Comparison of ENCODE assay signal across 12 cellular contexts in the genomic region with DNA sequence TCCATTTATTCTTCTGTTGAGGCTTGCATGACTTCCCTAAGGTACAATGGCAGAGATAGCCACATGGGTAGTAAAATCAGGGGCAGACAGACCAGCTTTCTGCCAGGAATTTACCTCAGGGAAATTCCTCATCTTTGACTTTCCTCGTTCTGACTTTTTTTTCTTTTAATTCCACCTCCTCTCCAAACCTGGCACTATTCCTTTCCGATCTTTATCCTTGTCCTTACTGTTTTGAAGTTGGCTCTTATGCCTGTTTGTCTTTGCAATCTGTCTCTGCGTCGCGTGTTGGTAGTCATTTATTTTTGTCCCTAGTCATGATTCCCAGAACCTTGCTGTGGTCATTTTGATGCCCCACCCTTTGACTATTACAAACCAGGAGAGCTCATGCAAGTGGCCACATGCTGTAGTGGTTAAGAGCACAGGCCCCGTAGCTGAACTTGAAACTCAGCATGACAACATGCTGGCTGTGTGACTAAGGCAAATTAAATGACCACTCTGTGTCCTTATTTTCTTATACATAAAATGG. TPM values are rescaled to one million over a fixed set of nuclear protein-coding genes. Genes with fewer than 3 reads are reported as not detected.
DNase-seq lines count a peak whose midpoint lies in the region; ATAC-seq and TF ChIP-seq lines count a peak whose summit lies in the region.
"Had no signal": no experiment of that assay in that cellular context is flagged by ENCODE, and none has a peak within 500 bp of the region (broad histone marks: within the 10 kb centered on the region; RNA-seq: fewer than 3 reads in every experiment).

No MANE protein-coding gene starts in this region.

- no peak overlapping the region for H3K4me3 Mint-ChIP-seq in activated CD8-positive, alpha-beta T cell treated with anti-CD3 and anti-CD28 coated beads for 36 hours
- no peak overlapping the region for H3K4me3 Mint-ChIP-seq in activated CD8-positive, alpha-beta T cell treated with anti-CD3 and anti-CD28 coated beads, Interleukin-2, amount 10 ng/mL, durations not matched to agents 7 days and 5 days
- no peak overlapping the region for H3K4me3 Mint-ChIP-seq in activated T-helper 2 cell treated with anti-CD3 and anti-CD28 coated beads, Interferon-gamma antibody, Interleukin-2, Interleukin-4, amounts not matched to agents 10 μg/mL and 5 μg/mL and 100 μg/mL, durations not matched to agents 14 hours and 24 hours and 36 hours (ENCODE audit: low read depth)

- intact Hi-C loops in activated CD8-positive, alpha-beta T cell treated with anti-CD3 and anti-CD28 coated beads for 36 hours (cut with micrococcal nuclease) = no loop called here
- intact Hi-C loops in activated T-helper 2 cell treated with anti-CD3 and anti-CD28 coated beads, Interferon-gamma antibody, Interleukin-2, Interleukin-4, amounts not matched to agents 10 μg/mL and 5 μg/mL and 100 μg/mL, durations not matched to agents 14 hours and 24 hours and 36 hours (cut with micrococcal nuclease) = no loop called here

- peaks cover 6% of the 10 kb centered on the region for H3K9me3 Mint-ChIP-seq in activated CD8-positive, alpha-beta T cell treated with anti-CD3 and anti-CD28 coated beads for 36 hours
- peaks cover 4% of the 10 kb centered on the region for H3K9me3 Mint-ChIP-seq in activated CD8-positive, alpha-beta T cell treated with anti-CD3 and anti-CD28 coated beads, Interleukin-2, amount 10 ng/mL, durations not matched to agents 7 days and 5 days (ENCODE audit: insufficient read depth)
- H3K9me3 Mint-ChIP-seq in activated T-helper 2 cell treated with anti-CD3 and anti-CD28 coated beads, Interferon-gamma antibody, Interleukin-2, Interleukin-4, amounts not matched to agents 10 μg/mL and 5 μg/mL and 100 μg/mL, durations not matched to agents 14 hours and 24 hours and 36 hours = peaks cover 5% of the 10 kb centered on the region

- H3K27me3 Mint-ChIP-seq in activated CD8-positive, alpha-beta T cell treated with anti-CD3 and anti-CD28 coated beads for 36 hours = no peaks in the 10 kb centered on the region
- H3K27me3 Mint-ChIP-seq in activated CD8-positive, alpha-beta T cell treated with anti-CD3 and anti-CD28 coated beads, Interleukin-2, amount 10 ng/mL, durations not matched to agents 7 days and 5 days (ENCODE audit: low read depth) = no peaks in the 10 kb centered on the region
- no peaks in the 10 kb centered on the region for H3K27me3 Mint-ChIP-seq in activated T-helper 2 cell treated with anti-CD3 and anti-CD28 coated beads, Interferon-gamma antibody, Interleukin-2, Interleukin-4, amounts not matched to agents 10 μg/mL and 5 μg/mL and 100 μg/mL, durations not matched to agents 14 hours and 24 hours and 36 hours (ENCODE audit: low read depth)

- no peak for ATAC-seq in activated CD8-positive, alpha-beta T cell treated with anti-CD3 and anti-CD28 coated beads for 36 hours
- no peak for ATAC-seq in activated CD8-positive, alpha-beta T cell treated with anti-CD3 and anti-CD28 coated beads, Interleukin-2, amount 10 ng/mL, durations not matched to agents 7 days and 5 days
- no peak for ATAC-seq in GM18505 (IDR thresholded peaks at IDR 0.05; ENCODE audit: unreplicated experiment)

- peaks cover 20% of the 10 kb centered on the region for H3K4me1 Mint-ChIP-seq in activated CD8-positive, alpha-beta T cell treated with anti-CD3 and anti-CD28 coated beads for 36 hours (ENCODE audit: low read depth)
- peaks cover 13% of the 10 kb centered on the region for H3K4me1 Mint-ChIP-seq in activated CD8-positive, alpha-beta T cell treated with anti-CD3 and anti-CD28 coated beads, Interleukin-2, amount 10 ng/mL, durations not matched to agents 7 days and 5 days (ENCODE audit: low read depth)
- peaks cover 26% of the 10 kb centered on the region for H3K4me1 Mint-ChIP-seq in activated T-helper 2 cell treated with anti-CD3 and anti-CD28 coated beads, Interferon-gamma antibody, Interleukin-2, Interleukin-4, amounts not matched to agents 10 μg/mL and 5 μg/mL and 100 μg/mL, durations not matched to agents 14 hours and 24 hours and 36 hours (ENCODE audit: low read depth)

- TF ChIP-seq CTCF in activated CD8-positive, alpha-beta T cell treated with anti-CD3 and anti-CD28 coated beads for 36 hours (IDR thresholded peaks at IDR 0.05) = no peak

- H3K27ac Mint-ChIP-seq in activated CD8-positive, alpha-beta T cell treated with anti-CD3 and anti-CD28 coated beads for 36 hours = peak overlapping the region; percentile 44
- no peak overlapping the region for H3K27ac Mint-ChIP-seq in activated CD8-positive, alpha-beta T cell treated with anti-CD3 and anti-CD28 coated beads, Interleukin-2, amount 10 ng/mL, durations not matched to agents 7 days and 5 days
- peak overlapping the region; percentile 17 for H3K27ac Mint-ChIP-seq in activated T-helper 2 cell treated with anti-CD3 and anti-CD28 coated beads, Interferon-gamma antibody, Interleukin-2, Interleukin-4, amounts not matched to agents 10 μg/mL and 5 μg/mL and 100 μg/mL, durations not matched to agents 14 hours and 24 hours and 36 hours

- TF ChIP-seq POLR2A in GM18505 (IDR thresholded peaks at IDR 0.05; ENCODE audit: borderline replicate concordance, extremely low read depth, insufficient read depth, insufficient read length) = no peak

- DNase-seq in activated CD8-positive, alpha-beta T cell treated with anti-CD3 and anti-CD28 coated beads for 36 hours = no peak
- no peak for DNase-seq in activated CD8-positive, alpha-beta T cell treated with anti-CD3 and anti-CD28 coated beads, Interleukin-2, amount 10 ng/mL, durations not matched to agents 7 days and 5 days
- no peak for DNase-seq in activated T-helper 2 cell treated with anti-CD3 and anti-CD28 coated beads, Interferon-gamma antibody, Interleukin-2, Interleukin-4, amounts not matched to agents 10 μg/mL and 5 μg/mL and 100 μg/mL, durations not matched to agents 14 hours and 24 hours and 36 hours (ENCODE audit: low spot score)
- DNase-seq in glomerular visceral epithelial cell (ENCODE audit: extremely low spot score) (peak; percentile 46), ureter (ENCODE audit: low spot score) (peak; percentile 54), COR-L47 (lab: John Stamatoyannopoulos, UW) (no peak), midbrain (lab: John Stamatoyannopoulos, UW) (no peak)
- DNase-seq: HCEC 1CT, MV-4-11, NCI-H510A treated with DMSO at 0.1 percent for 48 hours, tibial artery had no signal

- POLR2A ChIA-PET in activated CD8-positive, alpha-beta T cell treated with anti-CD3 and anti-CD28 coated beads for 36 hours (lab: Charles Lee) = interaction anchor here (1.5 kb wide), 1 partner anchor 13 kb away, joined by 4 read pairs; no protein-coding TSS in a partner anchor
- POLR2A ChIA-PET in activated CD8-positive, alpha-beta T cell treated with anti-CD3 and anti-CD28 coated beads, Interleukin-2, amount 10 ng/mL, durations not matched to agents 7 days and 5 days (lab: Charles Lee) = no interaction called here

- CTCF ChIA-PET in activated CD8-positive, alpha-beta T cell treated with anti-CD3 and anti-CD28 coated beads for 36 hours (lab: Charles Lee) = interaction anchor here (1.7 kb wide), 1 partner anchor 9 kb away, joined by 4 read pairs; no protein-coding TSS in a partner anchor
- CTCF ChIA-PET in activated CD8-positive, alpha-beta T cell treated with anti-CD3 and anti-CD28 coated beads, Interleukin-2, amount 10 ng/mL, durations not matched to agents 7 days and 5 days (lab: Charles Lee) = interaction anchor here (2.0 kb wide), 1 partner anchor 52 kb away, joined by 6 read pairs; no protein-coding TSS in a partner anchor

- no peaks in the 10 kb centered on the region for H3K36me3 Mint-ChIP-seq in activated CD8-positive, alpha-beta T cell treated with anti-CD3 and anti-CD28 coated beads for 36 hours (ENCODE audit: low read depth)
- H3K36me3 Mint-ChIP-seq in activated CD8-positive, alpha-beta T cell treated with anti-CD3 and anti-CD28 coated beads, Interleukin-2, amount 10 ng/mL, durations not matched to agents 7 days and 5 days (ENCODE audit: low read depth) = no peaks in the 10 kb centered on the region
- H3K36me3 Mint-ChIP-seq in activated T-helper 2 cell treated with anti-CD3 and anti-CD28 coated beads, Interferon-gamma antibody, Interleukin-2, Interleukin-4, amounts not matched to agents 10 μg/mL and 5 μg/mL and 100 μg/mL, durations not matched to agents 14 hours and 24 hours and 36 hours (ENCODE audit: low read depth) = no peaks in the 10 kb centered on the region

RNA-seq across cellular contexts. Expression of gene TMC1, which starts 19.0 kb away (rescaled TPM):
- under 1 TPM in 1 of 2 experiments, not detected in 1; 0.38 TPM for total RNA-seq in activated CD8-positive, alpha-beta T cell treated with anti-CD3 and anti-CD28 coated beads for 36 hours
- total RNA-seq in activated CD8-positive, alpha-beta T cell treated with anti-CD3 and anti-CD28 coated beads, Interleukin-2, amount 10 ng/mL, durations not matched to agents 7 days and 5 days = not detected
- not detected in 2 replicates for total RNA-seq in activated T-helper 2 cell treated with anti-CD3 and anti-CD28 coated beads, Interferon-gamma antibody, Interleukin-2, Interleukin-4, amounts not matched to agents 10 μg/mL and 5 μg/mL and 100 μg/mL, durations not matched to agents 14 hours and 24 hours and 36 hours
- total RNA-seq in ureter = 3.5 TPM

Comparison
In these comparisons a context has a peak if more than half of its experiments do, and no peak if none do; other contexts are left out.
1. DNase-seq: peak in glomerular visceral epithelial cell (single experiment) and ureter (single experiment); none in activated CD8-positive, alpha-beta T cell treated with anti-CD3 and anti-CD28 coated beads for 36 hours (single experiment), activated CD8-positive, alpha-beta T cell treated with anti-CD3 and anti-CD28 coated beads, Interleukin-2, amount 10 ng/mL, durations not matched to agents 7 days and 5 days (single experiment), activated T-helper 2 cell treated with anti-CD3 and anti-CD28 coated beads, Interferon-gamma antibody, Interleukin-2, Interleukin-4, amounts not matched to agents 10 μg/mL and 5 μg/mL and 100 μg/mL, durations not matched to agents 14 hours and 24 hours and 36 hours (single experiment), COR-L47 (single experiment) and midbrain (single experiment).